In genomic region chr3:22366781-22367180, GRCh38 we compare ENCODE assay signal across 4 cellular contexts.
"Had no signal": no experiment of that assay in that cellular context is flagged by ENCODE, and none has a peak within 500 bp of the region (broad histone marks: within the 10 kb centered on the region; RNA-seq: fewer than 3 reads in every experiment).

No MANE protein-coding gene starts in this region.

- H3K36me3 ChIP-seq: HAP-1 had no signal

- H3K4me3 ChIP-seq: GM23248, HAP-1 had no signal

- DNase-seq: GM23248, GOT3, HFFc6 had no signal
